ENCODE assay signal across 20 cellular contexts in genomic region chr11:32918427-32918826, GRCh38. TPM values are rescaled to one million over a fixed set of nuclear protein-coding genes. Genes with fewer than 3 reads are reported as not detected.
DNase-seq lines count a peak whose midpoint lies in the region; ATAC-seq and TF ChIP-seq lines count a peak whose summit lies in the region.
"Had no signal": no experiment of that assay in that cellular context is flagged by ENCODE, and none has a peak within 500 bp of the region (broad histone marks: within the 10 kb centered on the region; RNA-seq: fewer than 3 reads in every experiment).

No MANE protein-coding gene starts in this region.

- peaks cover 3% of the 10 kb centered on the region for H4K20me1 ChIP-seq in IMR-90 (ENCODE audit: insufficient read depth, low read length)
- no peaks in the 10 kb centered on the region for H4K20me1 ChIP-seq in mammary epithelial cell (ENCODE audit: insufficient read depth, low read length)

- H3K9me3 ChIP-seq in CD4-positive, alpha-beta memory T cell (ENCODE audit: control insufficient read depth in 1 of 2, low read length in 2 of 2), result no peaks in the 10 kb centered on the region
- H3K9me3 ChIP-seq in IMR-90 (ENCODE audit: control insufficient read depth, insufficient read depth, low read length) (no peaks in the 10 kb centered on the region), mammary epithelial cell (replicated peaks; ENCODE audit: insufficient read depth, low read length) (no peaks in the 10 kb centered on the region), mucosa of descending colon (no peaks in the 10 kb centered on the region)
- H3K9me3 ChIP-seq: spleen, uterus had no signal

- H3K4me1 Mint-ChIP-seq in CD4-positive, alpha-beta memory T cell, result peaks cover 19 to 34% (median 21%) of the 10 kb centered on the region in 4 donors
- H3K4me1 Mint-ChIP-seq: nephron had no signal

- no peak overlapping the region for H2AFZ ChIP-seq in IMR-90 (replicated peaks; ENCODE audit: low read length, poor library complexity)
- H2AFZ ChIP-seq in mammary epithelial cell (ENCODE audit: low read depth, low read length), result no peak overlapping the region

- H3K4me3 Mint-ChIP-seq in CD4-positive, alpha-beta memory T cell, result no peak overlapping the region
- H3K4me3 Mint-ChIP-seq: activated naive CD4-positive, alpha-beta T cell treated with anti-CD3 and anti-CD28 coated beads, Interleukin-2, amount 10 ng/mL, durations not matched to agents 7 days and 5 days; nephron; T-cell had no signal

- WGBS in IMR-90 (ENCODE audit: extremely low coverage in 2 of 2, insufficient read length in 1 of 2), 2 experiments, result 100% methylated on average over 1 of the region's 1 CpG; no CpG with 5 or more reads in 1 of the 2 experiments
- WGBS in mammary epithelial cell (ENCODE audit: low coverage, missing lambda C conversion rate), result no CpG with 5 or more reads among the region's 1 CpG

- no peak overlapping the region for H2BK5ac ChIP-seq in IMR-90 (ENCODE audit: low read depth, low read length, poor library complexity, severe bottlenecking)

- no peaks in the 10 kb centered on the region for H3K4me1 ChIP-seq in CD4-positive, alpha-beta memory T cell (ENCODE audit: insufficient read depth, low read length)
- no peaks in the 10 kb centered on the region for H3K4me1 ChIP-seq in IMR-90 (ENCODE audit: control insufficient read depth, insufficient read depth, low read length)
- H3K4me1 ChIP-seq in mammary epithelial cell (ENCODE audit: insufficient read depth, low read length), result no peaks in the 10 kb centered on the region
- H3K4me1 ChIP-seq in mucosa of descending colon (ENCODE audit: low read depth), result no peaks in the 10 kb centered on the region
- H3K4me1 ChIP-seq: uterus had no signal

- no peak overlapping the region for H2BK120ac ChIP-seq in IMR-90 (ENCODE audit: low read depth, low read length)

- no peak for TF ChIP-seq POLR2A in IMR-90 (IDR thresholded peaks at IDR 0.05; ENCODE audit: low read depth, low read length)

- no peak for DNase-seq in CD4-positive, alpha-beta memory T cell
- DNase-seq in IMR-90 (peak; percentile 6), mammary epithelial cell (peak; percentile 26), mucosa of descending colon (no peak), NOMO-1 (lab: John Stamatoyannopoulos, UW; ENCODE audit: unreplicated experiment in 2 of 2) (no peak), HEK293T (ENCODE audit: extremely low spot score) (no peak), NCI-H748 (lab: John Stamatoyannopoulos, UW; ENCODE audit: unreplicated experiment) (no peak)
- DNase-seq: activated naive CD4-positive, alpha-beta T cell treated with anti-CD3 and anti-CD28 coated beads, Interleukin-2, amount 10 ng/mL, durations not matched to agents 7 days and 5 days; hippocampal formation; islet precursor cell; Kasumi-1; NCI-H1105; NCI-H2081 treated with DMSO at 0.1 percent for 48 hours; spleen; stimulated activated CD4-positive, alpha-beta T cell treated with anti-CD3 and anti-CD28 coated beads, Interleukin-4, amount 100 ng/mL, for 4 hours; T-cell; uterus had no signal

- H3K79me2 ChIP-seq in mammary epithelial cell (ENCODE audit: insufficient read depth, low read length), result peaks cover 83% of the 10 kb centered on the region

- H3K9ac ChIP-seq in IMR-90 (ENCODE audit: low read depth, low read length), result no peak overlapping the region
- H3K9ac ChIP-seq in mammary epithelial cell (ENCODE audit: insufficient read depth, low read length), result no peak overlapping the region

- intact Hi-C loops in CD4-positive, alpha-beta memory T cell (cut with micrococcal nuclease), result no loop called here
- intact Hi-C loops in IMR-90 (cut with micrococcal nuclease), result no loop called here
- intact Hi-C loops in mammary epithelial cell (cut with micrococcal nuclease), result no loop called here
- intact Hi-C loops in mucosa of descending colon (cut with DNase I, micrococcal nuclease), result no loop called here

- no peak for TF ChIP-seq RAD21 in IMR-90 (IDR thresholded peaks at IDR 0.05; ENCODE audit: low read length)

- in situ Hi-C loops in IMR-90 (cut with MboI; ENCODE audit: low sequenced_read_pairs), result no loop called here
- in situ Hi-C loops in mammary epithelial cell (cut with MboI; ENCODE audit: low sequenced_read_pairs in 2 of 2), result no loop called here

- CTCF ChIA-PET in CD4-positive, alpha-beta memory T cell (lab: Charles Lee; ENCODE audit: partially characterized antibody), result interaction anchor here (0.9 kb wide), 1 partner anchor 148 kb away, joined by 5 read pairs; no protein-coding TSS in a partner anchor
- CTCF ChIA-PET in IMR-90 (lab: Yijun Ruan, JAX), result no interaction called here
- CTCF ChIA-PET in mammary epithelial cell (lab: Charles Lee; ENCODE audit: low non-redundant PET), result no interaction called here
- CTCF ChIA-PET in HEK293T (lab: Yijun Ruan, JAX), result no interaction called here

- H3K23ac ChIP-seq in IMR-90 (ENCODE audit: low read depth, low read length), result 0 out of 2 replicates have a peak overlapping the region, but pooled peaks have one; percentile 79

- no peaks in the 10 kb centered on the region for H3K36me3 Mint-ChIP-seq in CD4-positive, alpha-beta memory T cell

- no peak overlapping the region for H3K4me2 ChIP-seq in IMR-90 (ENCODE audit: low read depth, low read length)
- no peak overlapping the region for H3K4me2 ChIP-seq in mammary epithelial cell (ENCODE audit: insufficient read depth, low read depth, low read length)

- ATAC-seq in IMR-90 (ENCODE audit: low read depth) (no peak), mucosa of descending colon (peak; percentile 5), HG03196 (IDR thresholded peaks at IDR 0.05; ENCODE audit: unreplicated experiment) (no peak)
- ATAC-seq: T-cell had no signal

- POLR2A ChIA-PET in CD4-positive, alpha-beta memory T cell (lab: Charles Lee; ENCODE audit: partially characterized antibody), result no interaction called here
- POLR2A ChIA-PET in IMR-90 (lab: Charles Lee; ENCODE audit: unreplicated experiment), result no interaction called here
- POLR2A ChIA-PET in HEK293T (lab: Yijun Ruan, JAX), result interaction anchor here (0.6 kb wide), 1 partner anchor 109 kb away, joined by 3 read pairs; no protein-coding TSS in a partner anchor

- H3K36me3 ChIP-seq in CD4-positive, alpha-beta memory T cell (ENCODE audit: insufficient read depth, low read length), result no peaks in the 10 kb centered on the region
- H3K36me3 ChIP-seq in IMR-90 (ENCODE audit: control insufficient read depth, insufficient read depth, low read length) (no peaks in the 10 kb centered on the region), mammary epithelial cell (ENCODE audit: insufficient read depth, low read length) (peaks cover 2% of the 10 kb centered on the region), mucosa of descending colon (ENCODE audit: low read depth) (no peaks in the 10 kb centered on the region)
- H3K36me3 ChIP-seq: spleen, uterus had no signal

- H3K56ac ChIP-seq in IMR-90 (ENCODE audit: extremely low read depth, insufficient read depth, low read length), result no peak overlapping the region

- H3K27me3 Mint-ChIP-seq in CD4-positive, alpha-beta memory T cell, result no peaks in the 10 kb centered on the region
- H3K27me3 Mint-ChIP-seq: activated naive CD4-positive, alpha-beta T cell treated with anti-CD3 and anti-CD28 coated beads, Interleukin-2, amount 10 ng/mL, durations not matched to agents 7 days and 5 days; T-cell had no signal

- no peak overlapping the region for H3K27ac ChIP-seq in CD4-positive, alpha-beta memory T cell (ENCODE audit: low read depth, low read length)
- no peak overlapping the region for H3K27ac ChIP-seq in IMR-90 (ENCODE audit: insufficient read depth, low read length)
- H3K27ac ChIP-seq in mammary epithelial cell (ENCODE audit: insufficient read depth, low read depth, low read length), result no peak overlapping the region
- H3K27ac ChIP-seq: coronary artery, spleen, uterus had no signal

- H2BK20ac ChIP-seq in IMR-90 (ENCODE audit: low read depth, low read length), result no peak overlapping the region

- H4K8ac ChIP-seq in IMR-90 (ENCODE audit: low read depth in 2 of 2, low read length in 2 of 2), result no peak overlapping the region

- dilution Hi-C loops in IMR-90 (cut with HindIII; ENCODE audit: low sequenced_read_pairs, unreplicated experiment), result no loop called here
- dilution Hi-C loops in mammary epithelial cell (cut with HindIII; ENCODE audit: low sequenced_read_pairs), result no loop called here

- no peak overlapping the region for H4K91ac ChIP-seq in IMR-90 (ENCODE audit: insufficient read depth, low read depth, low read length)

- TF ChIP-seq CTCF in IMR-90 (conservative IDR thresholded peaks at IDR 0.05; ENCODE audit: low read depth, low read length) (no peak), mammary epithelial cell (conservative IDR thresholded peaks at IDR 0.05 in 1 of 2, IDR thresholded peaks at IDR 0.05 in 1 of 2; ENCODE audit: extremely low read depth in 1 of 2, insufficient read depth in 1 of 2, low read depth in 1 of 2, low read length in 2 of 2) (no peak), mucosa of descending colon (IDR thresholded peaks at IDR 0.05) (no peak)

- H3K79me1 ChIP-seq in IMR-90 (ENCODE audit: low read depth in 1 of 2, low read length in 2 of 2), result peaks cover 32 to 47% of the 10 kb centered on the region in 2 experiments

- peaks cover 7% of the 10 kb centered on the region; the same call in 1 of the 2 replicates for H3K9me1 ChIP-seq in IMR-90 (ENCODE audit: insufficient read depth, low read length)

- H3K27ac Mint-ChIP-seq in CD4-positive, alpha-beta memory T cell, result peak overlapping the region in 4 of 7 donors; percentile 32 to 38 (median 36)
- H3K27ac Mint-ChIP-seq: activated naive CD4-positive, alpha-beta T cell treated with anti-CD3 and anti-CD28 coated beads, Interleukin-2, amount 10 ng/mL, durations not matched to agents 7 days and 5 days; nephron; T-cell had no signal

- H3K14ac ChIP-seq in IMR-90 (replicated peaks; ENCODE audit: low read depth, low read length), result peak overlapping the region; percentile 37; the same call in 1 of the 2 replicates

- no peak overlapping the region for H3K18ac ChIP-seq in IMR-90 (ENCODE audit: low read depth, low read length)

- no peaks in the 10 kb centered on the region for H3K9me3 Mint-ChIP-seq in CD4-positive, alpha-beta memory T cell
- H3K9me3 Mint-ChIP-seq: activated naive CD4-positive, alpha-beta T cell treated with anti-CD3 and anti-CD28 coated beads, Interleukin-2, amount 10 ng/mL, durations not matched to agents 7 days and 5 days; T-cell had no signal

- H2AK5ac ChIP-seq in IMR-90 (ENCODE audit: low read depth, low read length), result no peak overlapping the region

- BruUV-seq in IMR-90 (replicated peaks; lab: Mats Ljungman, UMichigan) (no TSS peak), mammary epithelial cell (replicated peaks; lab: Mats Ljungman, UMichigan) (no TSS peak)

- H2BK15ac ChIP-seq in IMR-90 (ENCODE audit: low read depth, low read length), result no peak overlapping the region; the same call in 2 of the 3 replicates

- H2AK9ac ChIP-seq in IMR-90 (replicated peaks; ENCODE audit: low read depth, low read length, poor library complexity), result no peak overlapping the region

- no peak overlapping the region for H4K5ac ChIP-seq in IMR-90 (ENCODE audit: low read depth, low read length)

- H3K4me3 ChIP-seq in CD4-positive, alpha-beta memory T cell (ENCODE audit: low read length in 2 of 2), result no peak overlapping the region
- no peak overlapping the region for H3K4me3 ChIP-seq in IMR-90 (ENCODE audit: insufficient read depth, low read depth, low read length)
- H3K4me3 ChIP-seq in mammary epithelial cell (replicated peaks in 1 of 3; ENCODE audit: insufficient read depth in 1 of 3, low read depth in 2 of 3, low read length in 3 of 3), result no peak overlapping the region
- no peak overlapping the region for H3K4me3 ChIP-seq in mucosa of descending colon
- H3K4me3 ChIP-seq: coronary artery, spleen, uterus had no signal

- no peaks in the 10 kb centered on the region for H3K27me3 ChIP-seq in CD4-positive, alpha-beta memory T cell (ENCODE audit: insufficient read depth, low read length)
- no peaks in the 10 kb centered on the region for H3K27me3 ChIP-seq in IMR-90 (ENCODE audit: control insufficient read depth, insufficient read depth, low read length)
- H3K27me3 ChIP-seq in mammary epithelial cell (ENCODE audit: insufficient read depth, low read length), result no peaks in the 10 kb centered on the region
- H3K27me3 ChIP-seq: spleen, uterus had no signal

- H3K4ac ChIP-seq in IMR-90 (ENCODE audit: low read depth, low read length), result no peak overlapping the region

RNA-seq across cellular contexts. Expression of gene QSER1, which starts 25.8 kb away (rescaled TPM):
- total RNA-seq in CD4-positive, alpha-beta memory T cell, result 10 to 100 TPM; 11.9 to 13.0 TPM
- 1 to 10 TPM in 1 of 2 donors, under 1 TPM in 1; 0.18 to 1.1 TPM for polyA plus RNA-seq in CD4-positive, alpha-beta memory T cell
- total RNA-seq in IMR-90 (2012; rRNA removed) (15.6 and 21.1 TPM in 2 replicates), mammary epithelial cell (10 to 100 TPM; 23.7 to 33.2 TPM), mucosa of descending colon (10 to 100 TPM; 20.3 to 30.1 (median 25.9) TPM)
- polyA plus RNA-seq in IMR-90 (2012; rRNA removed) (5.3 and 5.9 TPM in 2 replicates), mammary epithelial cell (7.3 TPM)
- polyA plus RNA-seq in IMR-90 (2012; cell fraction: cytosol; rRNA removed), result 1.2 and 4.4 TPM in 2 replicates
- 1.4 and 12.8 TPM in 2 replicates for polyA plus RNA-seq in IMR-90 (2012; cell fraction: nucleus; rRNA removed; ENCODE audit: low replicate concordance)
- 35.1 TPM for polyA minus RNA-seq in mammary epithelial cell

Comparison
In these comparisons a context has a peak if more than half of its experiments do, and no peak if none do; other contexts are left out.
1. DNase-seq: peak in IMR-90 (single experiment) and mammary epithelial cell (single experiment); none in CD4-positive, alpha-beta memory T cell (0 of 5), mucosa of descending colon (0 of 3), NOMO-1 (0 of 2), HEK293T (single experiment) and NCI-H748 (single experiment).